In the genomic region with DNA sequence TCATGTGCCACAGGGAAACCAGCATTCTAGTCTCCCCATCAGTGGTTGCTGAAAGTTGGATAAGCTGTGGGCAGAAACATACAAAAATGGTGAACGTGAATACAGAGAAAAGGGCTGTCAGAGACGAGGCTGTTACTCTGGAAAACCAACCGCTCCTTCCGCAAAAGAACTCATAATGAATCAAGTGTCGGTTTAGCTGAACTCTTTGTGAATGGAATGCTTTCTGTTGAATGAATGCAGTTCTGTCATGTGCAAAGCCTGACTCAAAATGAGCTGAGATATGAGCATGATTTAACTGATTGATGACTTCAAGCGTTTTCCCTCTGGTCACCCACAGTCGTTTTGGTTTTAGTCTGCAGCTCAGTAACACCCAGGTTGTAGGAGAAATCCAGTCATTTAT, we compare ENCODE assay signal across 12 cellular contexts.
DNase-seq lines count a peak whose midpoint lies in the region; ATAC-seq and TF ChIP-seq lines count a peak whose summit lies in the region.
"Had no signal": no experiment of that assay in that cellular context is flagged by ENCODE, and none has a peak within 500 bp of the region (broad histone marks: within the 10 kb centered on the region; RNA-seq: fewer than 3 reads in every experiment).

No MANE protein-coding gene starts in this region.

- ATAC-seq in HG02885 (IDR thresholded peaks at IDR 0.05; ENCODE audit: poor library complexity, unreplicated experiment) (peak; percentile 60), GM18517 (IDR thresholded peaks at IDR 0.05; ENCODE audit: unreplicated experiment) (no peak), omental fat pad (ENCODE audit: low FRiP score) (no peak), right cardiac atrium (no peak)
- peak; percentile 80 for ATAC-seq in stimulated activated effector memory CD8-positive, alpha-beta T cell treated with anti-CD3 and anti-CD28 coated beads, Interleukin-12 subunit alpha, Interleukin-12 subunit beta, amount 100 ng/mL, for 72 hours

- intact Hi-C loops in activated T-helper 1 cell treated with anti-CD3 and anti-CD28 coated beads, Interleukin-12 subunit alpha, Interleukin-12 subunit beta, Interleukin-2, Interleukin-4 antibody, amounts not matched to agents 30 ng/mL and 10 ng/mL and 1 ng/mL, durations not matched to agents 14 hours and 24 hours and 36 hours (cut with micrococcal nuclease) = loop anchor here (1.0 to 5.0 kb wide), 18 partner anchors 50 to 578 kb away; a partner anchor contains a TSS
- intact Hi-C loops in right cardiac atrium (cut with DNase I) = loop anchor here in 2 of 4 donors (10.0 kb wide), 2 partner anchors 104 to 556 kb away; no protein-coding TSS in a partner anchor

- H3K4me3 Mint-ChIP-seq in activated T-helper 1 cell treated with anti-CD3 and anti-CD28 coated beads, Interleukin-12 subunit alpha, Interleukin-12 subunit beta, Interleukin-2, Interleukin-4 antibody, amounts not matched to agents 30 ng/mL and 10 ng/mL and 1 ng/mL, durations not matched to agents 14 hours and 24 hours and 36 hours = peak overlapping the region; percentile 55
- H3K4me3 Mint-ChIP-seq in stimulated activated effector memory CD8-positive, alpha-beta T cell treated with anti-CD3 and anti-CD28 coated beads, Interleukin-12 subunit alpha, Interleukin-12 subunit beta, amount 100 ng/mL, for 72 hours = peak overlapping the region; percentile 79

- no peak for TF ChIP-seq CTCF in omental fat pad (IDR thresholded peaks at IDR 0.05)

- H3K27ac ChIP-seq in right cardiac atrium (ENCODE audit: low read length) = no peak overlapping the region
- H3K27ac ChIP-seq: breast epithelium, SJCRH30 had no signal

- H3K27ac Mint-ChIP-seq in activated T-helper 1 cell treated with anti-CD3 and anti-CD28 coated beads, Interleukin-12 subunit alpha, Interleukin-12 subunit beta, Interleukin-2, Interleukin-4 antibody, amounts not matched to agents 30 ng/mL and 10 ng/mL and 1 ng/mL, durations not matched to agents 14 hours and 24 hours and 36 hours = peak overlapping the region; percentile 98
- peak overlapping the region; percentile 99 for H3K27ac Mint-ChIP-seq in stimulated activated effector memory CD8-positive, alpha-beta T cell treated with anti-CD3 and anti-CD28 coated beads, Interleukin-12 subunit alpha, Interleukin-12 subunit beta, amount 100 ng/mL, for 72 hours

- no peak overlapping the region for H3K4me3 ChIP-seq in right cardiac atrium (ENCODE audit: low read length)
- H3K4me3 ChIP-seq: breast epithelium, SJCRH30, transverse colon had no signal

- peaks cover 93% of the 10 kb centered on the region for H3K4me1 Mint-ChIP-seq in activated T-helper 1 cell treated with anti-CD3 and anti-CD28 coated beads, Interleukin-12 subunit alpha, Interleukin-12 subunit beta, Interleukin-2, Interleukin-4 antibody, amounts not matched to agents 30 ng/mL and 10 ng/mL and 1 ng/mL, durations not matched to agents 14 hours and 24 hours and 36 hours (ENCODE audit: low read depth)
- H3K4me1 Mint-ChIP-seq in stimulated activated effector memory CD8-positive, alpha-beta T cell treated with anti-CD3 and anti-CD28 coated beads, Interleukin-12 subunit alpha, Interleukin-12 subunit beta, amount 100 ng/mL, for 72 hours = peaks cover 98% of the 10 kb centered on the region

- peak; percentile 54 for DNase-seq in activated naive CD4-positive, alpha-beta T cell treated with Interleukin-2 at 50 U/mL for 16 hours
- DNase-seq in activated naive CD4-positive, alpha-beta T cell treated with anti-CD3 and anti-CD28 coated beads, Interleukin-2, amount 50 U/mL, for 16 hours = no peak
- DNase-seq in activated T-helper 1 cell treated with anti-CD3 and anti-CD28 coated beads, Interleukin-12 subunit alpha, Interleukin-12 subunit beta, Interleukin-2, Interleukin-4 antibody, amounts not matched to agents 30 ng/mL and 10 ng/mL and 1 ng/mL, durations not matched to agents 14 hours and 24 hours and 36 hours (ENCODE audit: low spot score) = peak; percentile 57
- peak in 1 of 2 donors; percentile 82 for DNase-seq in stimulated activated effector memory CD8-positive, alpha-beta T cell treated with anti-CD3 and anti-CD28 coated beads, Interleukin-12 subunit alpha, Interleukin-12 subunit beta, amount 100 ng/mL, for 72 hours (ENCODE audit: low spot score in 2 of 2)
- no peak for DNase-seq in omental fat pad (ENCODE audit: low spot score)
- DNase-seq in right cardiac atrium = no peak
- DNase-seq: Karpas-422, SJCRH30, transverse colon had no signal

- H3K4me1 ChIP-seq in right cardiac atrium (ENCODE audit: control insufficient read depth, insufficient read depth, low read length) = no peaks in the 10 kb centered on the region

- no peaks in the 10 kb centered on the region for H3K27me3 ChIP-seq in right cardiac atrium (ENCODE audit: control insufficient read depth, insufficient read depth)
- H3K27me3 ChIP-seq: breast epithelium, SJCRH30, transverse colon had no signal

- H3K9me3 Mint-ChIP-seq in activated T-helper 1 cell treated with anti-CD3 and anti-CD28 coated beads, Interleukin-12 subunit alpha, Interleukin-12 subunit beta, Interleukin-2, Interleukin-4 antibody, amounts not matched to agents 30 ng/mL and 10 ng/mL and 1 ng/mL, durations not matched to agents 14 hours and 24 hours and 36 hours = no peaks in the 10 kb centered on the region
- peaks cover 3% of the 10 kb centered on the region for H3K9me3 Mint-ChIP-seq in stimulated activated effector memory CD8-positive, alpha-beta T cell treated with anti-CD3 and anti-CD28 coated beads, Interleukin-12 subunit alpha, Interleukin-12 subunit beta, amount 100 ng/mL, for 72 hours

- peaks cover 1% of the 10 kb centered on the region for H3K27me3 Mint-ChIP-seq in activated T-helper 1 cell treated with anti-CD3 and anti-CD28 coated beads, Interleukin-12 subunit alpha, Interleukin-12 subunit beta, Interleukin-2, Interleukin-4 antibody, amounts not matched to agents 30 ng/mL and 10 ng/mL and 1 ng/mL, durations not matched to agents 14 hours and 24 hours and 36 hours (ENCODE audit: insufficient read depth)

- peaks cover 4% of the 10 kb centered on the region for H3K36me3 Mint-ChIP-seq in activated T-helper 1 cell treated with anti-CD3 and anti-CD28 coated beads, Interleukin-12 subunit alpha, Interleukin-12 subunit beta, Interleukin-2, Interleukin-4 antibody, amounts not matched to agents 30 ng/mL and 10 ng/mL and 1 ng/mL, durations not matched to agents 14 hours and 24 hours and 36 hours (ENCODE audit: low read depth)
- peaks cover 42% of the 10 kb centered on the region for H3K36me3 Mint-ChIP-seq in stimulated activated effector memory CD8-positive, alpha-beta T cell treated with anti-CD3 and anti-CD28 coated beads, Interleukin-12 subunit alpha, Interleukin-12 subunit beta, amount 100 ng/mL, for 72 hours

- 79% methylated on average over 7 of the region's 7 CpGs for WGBS in right cardiac atrium

- H3K9me3 ChIP-seq in right cardiac atrium (ENCODE audit: control insufficient read depth, low read length) = no peaks in the 10 kb centered on the region
- H3K9me3 ChIP-seq: breast epithelium, SJCRH30, transverse colon had no signal

Comparison
In these comparisons a context has a peak if more than half of its experiments do, and no peak if none do; other contexts are left out.
1. DNase-seq: peak in activated naive CD4-positive, alpha-beta T cell treated with Interleukin-2 at 50 U/mL for 16 hours (single experiment) and activated T-helper 1 cell treated with anti-CD3 and anti-CD28 coated beads, Interleukin-12 subunit alpha, Interleukin-12 subunit beta, Interleukin-2, Interleukin-4 antibody, amounts not matched to agents 30 ng/mL and 10 ng/mL and 1 ng/mL, durations not matched to agents 14 hours and 24 hours and 36 hours (single experiment); none in activated naive CD4-positive, alpha-beta T cell treated with anti-CD3 and anti-CD28 coated beads, Interleukin-2, amount 50 U/mL, for 16 hours (single experiment), omental fat pad (single experiment) and right cardiac atrium (0 of 3).
2. ATAC-seq: peak in HG02885 (single experiment) and stimulated activated effector memory CD8-positive, alpha-beta T cell treated with anti-CD3 and anti-CD28 coated beads, Interleukin-12 subunit alpha, Interleukin-12 subunit beta, amount 100 ng/mL, for 72 hours (single experiment); none in GM18517 (single experiment), omental fat pad (single experiment) and right cardiac atrium (0 of 2).